10 cellular contexts compared by ENCODE assay signal in genomic region chr20:34560141-34560523, GRCh38. TPM values are rescaled to one million over a fixed set of nuclear protein-coding genes. Genes with fewer than 3 reads are reported as not detected.
DNase-seq lines count a peak whose midpoint lies in the region; ATAC-seq and TF ChIP-seq lines count a peak whose summit lies in the region.
"Had no signal": no experiment of that assay in that cellular context is flagged by ENCODE, and none has a peak within 500 bp of the region (broad histone marks: within the 10 kb centered on the region; RNA-seq: fewer than 3 reads in every experiment).

No MANE protein-coding gene starts in this region.

- H3K79me2 ChIP-seq in hepatocyte, result no peaks in the 10 kb centered on the region

- 95% methylated on average over 7 of the region's 12 CpGs for WGBS in hepatocyte (ENCODE audit: low lambda C conversion rate, missing lambda C conversion rate)

- TF ChIP-seq CTCF in WTC11 (IDR thresholded peaks at IDR 0.05), result no peak
- TF ChIP-seq CTCF in progenitor cell of endocrine pancreas (IDR thresholded peaks at IDR 0.05; ENCODE audit: unreplicated experiment), result no peak
- no peak for TF ChIP-seq CTCF in hepatocyte (IDR thresholded peaks at IDR 0.05; ENCODE audit: poor library complexity)

- no peaks in the 10 kb centered on the region for H3K9me3 ChIP-seq in CD4-positive, CD25-positive, alpha-beta regulatory T cell (ENCODE audit: control insufficient read depth in 2 of 2, low read length in 2 of 2)
- H3K9me3 ChIP-seq in hepatocyte (ENCODE audit: low read depth), result no peaks in the 10 kb centered on the region

- peak overlapping the region; percentile 74 to 96 (median 88) for H3K4me3 Mint-ChIP-seq in CD4-positive, CD25-positive, alpha-beta regulatory T cell
- H3K4me3 Mint-ChIP-seq in WTC11 (peak overlapping the region; percentile 36), progenitor cell of endocrine pancreas (ENCODE audit: low read depth) (peak overlapping the region; percentile 59)

- peak overlapping the region; percentile 96 for H3K27ac ChIP-seq in CD4-positive, CD25-positive, alpha-beta regulatory T cell (ENCODE audit: insufficient read depth, low read length, poor library complexity, severe bottlenecking)
- no peak overlapping the region for H3K27ac ChIP-seq in hepatocyte

- peaks cover 3% of the 10 kb centered on the region for H3K36me3 Mint-ChIP-seq in CD4-positive, CD25-positive, alpha-beta regulatory T cell
- H3K36me3 Mint-ChIP-seq in WTC11 (no peaks in the 10 kb centered on the region), progenitor cell of endocrine pancreas (ENCODE audit: insufficient read depth) (peaks cover 8% of the 10 kb centered on the region)

- no peaks in the 10 kb centered on the region for H3K27me3 ChIP-seq in CD4-positive, CD25-positive, alpha-beta regulatory T cell (ENCODE audit: control insufficient read depth, insufficient read depth, low read length)
- H3K27me3 ChIP-seq in hepatocyte, result no peaks in the 10 kb centered on the region

- no peaks in the 10 kb centered on the region for H3K36me3 ChIP-seq in CD4-positive, CD25-positive, alpha-beta regulatory T cell (ENCODE audit: control insufficient read depth, insufficient read depth, low read length)
- no peaks in the 10 kb centered on the region for H3K36me3 ChIP-seq in hepatocyte (replicated peaks; ENCODE audit: insufficient read depth, low read depth)

- H3K4me3 ChIP-seq in CD4-positive, CD25-positive, alpha-beta regulatory T cell (ENCODE audit: low read depth, low read length), result no peak overlapping the region
- H3K4me3 ChIP-seq in hepatocyte, result no peak overlapping the region

- no peak overlapping the region for H3K4me2 ChIP-seq in hepatocyte

- H3K27me3 Mint-ChIP-seq in CD4-positive, CD25-positive, alpha-beta regulatory T cell, result no peaks in the 10 kb centered on the region
- H3K27me3 Mint-ChIP-seq in WTC11 (ENCODE audit: low read depth) (peaks cover 7% of the 10 kb centered on the region), progenitor cell of endocrine pancreas (peaks cover 9% of the 10 kb centered on the region)

- no peak overlapping the region for H2AFZ ChIP-seq in hepatocyte

- no peaks in the 10 kb centered on the region for H4K20me1 ChIP-seq in hepatocyte (ENCODE audit: insufficient read depth, poor library complexity, severe bottlenecking)

- H3K9me3 Mint-ChIP-seq in CD4-positive, CD25-positive, alpha-beta regulatory T cell, result peaks cover 0 to 3% (median 0%) of the 10 kb centered on the region in 7 donors
- H3K9me3 Mint-ChIP-seq in WTC11 (no peaks in the 10 kb centered on the region), progenitor cell of endocrine pancreas (ENCODE audit: low read depth) (no peaks in the 10 kb centered on the region)

- no peaks in the 10 kb centered on the region for H3K9me2 ChIP-seq in hepatocyte (replicated peaks; ENCODE audit: insufficient read depth)

- H3K4me1 Mint-ChIP-seq in CD4-positive, CD25-positive, alpha-beta regulatory T cell, result peaks cover 9 to 23% (median 16%) of the 10 kb centered on the region in 4 donors
- H3K4me1 Mint-ChIP-seq in WTC11, result peaks cover 4% of the 10 kb centered on the region
- peaks cover 6% of the 10 kb centered on the region for H3K4me1 Mint-ChIP-seq in progenitor cell of endocrine pancreas (ENCODE audit: low read depth)

- H3K27ac Mint-ChIP-seq in CD4-positive, CD25-positive, alpha-beta regulatory T cell, result peak overlapping the region; percentile 86 to 93 (median 87)
- H3K27ac Mint-ChIP-seq in WTC11, result no peak overlapping the region
- H3K27ac Mint-ChIP-seq in progenitor cell of endocrine pancreas, result peak overlapping the region; percentile 88

- peaks cover 4% of the 10 kb centered on the region for H3K4me1 ChIP-seq in CD4-positive, CD25-positive, alpha-beta regulatory T cell (ENCODE audit: control insufficient read depth, insufficient read depth, low read length, poor library complexity, severe bottlenecking)
- H3K4me1 ChIP-seq in hepatocyte (ENCODE audit: insufficient read depth), result peaks cover 6% of the 10 kb centered on the region

- CTCF ChIA-PET in WTC11 (lab: Charles Lee), result interaction anchor here (1.0 to 2.9 kb wide), 4 partner anchors 23 to 210 kb away, joined by 3 to 8 read pairs (median 4); no protein-coding TSS in a partner anchor

- DNase-seq in CD4-positive, CD25-positive, alpha-beta regulatory T cell, result no peak
- DNase-seq in WTC11 (ENCODE audit: low spot score) (no peak), hippocampal formation (lab: John Stamatoyannopoulos, UW) (peak; percentile 33 to 59), progenitor cell of endocrine pancreas (ENCODE audit: low spot score, unreplicated experiment) (no peak), iPS-NIHi7 (ENCODE audit: extremely low spot score) (no peak), hepatocyte (ENCODE audit: low spot score) (no peak), SHP77 treated with DMSO at 0.1 percent for 48 hours (lab: John Stamatoyannopoulos, UW) (no peak), NCI-H748 treated with DMSO at 0.1 percent for 48 hours (lab: John Stamatoyannopoulos, UW) (no peak)
- DNase-seq: mesendoderm, NCI-H1092 had no signal

- POLR2A ChIA-PET in WTC11 (lab: Charles Lee), result no interaction called here

- ATAC-seq in CD4-positive, CD25-positive, alpha-beta regulatory T cell (ENCODE audit: low read depth in 2 of 2), result no peak
- ATAC-seq in WTC11, result no peak

TF ChIP-seq in WTC11, 78 proteins besides CTCF, POLR2A, EP300 and RAD21:
- TF ChIP-seq SP1 (CRISPR knock-in tag; conservative IDR thresholded peaks at IDR 0.05) (no peak), TEAD1 (CRISPR knock-in tag; IDR thresholded peaks at IDR 0.05) (no peak), NFE2L1 (CRISPR knock-in tag; IDR thresholded peaks at IDR 0.05) (no peak), ZNF317 (CRISPR knock-in tag; IDR thresholded peaks at IDR 0.05; ENCODE audit: borderline replicate concordance, low read depth) (no peak), RORB (CRISPR knock-in tag; IDR thresholded peaks at IDR 0.05) (no peak)

RNA-seq across cellular contexts. Expression of gene MAP1LC3A, which starts 1.6 kb away (rescaled TPM):
- 23.9 TPM for total RNA-seq in CD4-positive, CD25-positive, alpha-beta regulatory T cell
- 10 to 100 TPM in 1 of 4 donors, 1 to 10 TPM in 3; 3.9 to 11.5 (median 5.4) TPM for polyA plus RNA-seq in CD4-positive, CD25-positive, alpha-beta regulatory T cell
- total RNA-seq in WTC11 (2021), result 7.5 to 12.1 TPM (median 11.3 TPM) in 3 replicates
- total RNA-seq in progenitor cell of endocrine pancreas, result 43.8 and 52.8 TPM in 2 replicates
- 28.1 and 32.1 TPM in 2 replicates for total RNA-seq in hepatocyte
- 77.1 and 81.8 TPM in 2 replicates for polyA plus RNA-seq in hepatocyte

RNA-seq across cellular contexts. Expression of gene DYNLRB1, which starts 43.9 kb away (rescaled TPM):
- 82.6 TPM for total RNA-seq in CD4-positive, CD25-positive, alpha-beta regulatory T cell
- 100 to 1,000 TPM; 317 to 369 (median 354) TPM for polyA plus RNA-seq in CD4-positive, CD25-positive, alpha-beta regulatory T cell
- total RNA-seq in WTC11 (2021) (99.3 to 126 TPM (median 115 TPM) in 3 replicates), progenitor cell of endocrine pancreas (185 and 208 TPM in 2 replicates), hepatocyte (103 and 147 TPM in 2 replicates)
- 224 and 228 TPM in 2 replicates for polyA plus RNA-seq in hepatocyte

Comparison
In these comparisons a context has a peak if more than half of its experiments do, and no peak if none do; other contexts are left out.
1. DNase-seq: peak in hippocampal formation (2 of 2); none in CD4-positive, CD25-positive, alpha-beta regulatory T cell (0 of 3), WTC11 (single experiment), progenitor cell of endocrine pancreas (single experiment), iPS-NIHi7 (single experiment), hepatocyte (single experiment), SHP77 treated with DMSO at 0.1 percent for 48 hours (single experiment) and NCI-H748 treated with DMSO at 0.1 percent for 48 hours (single experiment).
2. H3K4me3 Mint-ChIP-seq: peak in every context shown above with its lines; median percentile 88 in CD4-positive, CD25-positive, alpha-beta regulatory T cell; 59 in progenitor cell of endocrine pancreas; 36 in WTC11.